19 cellular contexts compared by ENCODE assay signal in the genomic region with DNA sequence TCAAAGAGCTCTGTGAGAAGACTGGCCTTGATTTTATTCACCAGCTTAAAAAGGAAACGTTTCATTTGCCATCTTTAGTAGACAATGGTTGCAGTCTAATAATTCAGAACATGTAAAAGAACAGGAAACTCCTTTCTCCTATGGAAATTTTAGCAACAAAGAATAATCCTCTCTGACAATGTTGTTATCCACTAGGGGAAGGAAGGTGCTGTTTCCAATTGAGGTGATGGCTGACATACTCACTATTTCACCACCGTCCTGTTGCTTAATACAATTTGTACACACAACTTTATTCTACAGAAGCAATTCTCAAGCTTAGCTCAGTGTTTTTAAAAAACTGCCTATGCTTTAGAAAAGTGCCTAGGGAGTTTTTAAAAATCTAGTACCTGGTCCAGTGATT.
"Had no signal": no experiment of that assay in that cellular context is flagged by ENCODE, and none has a peak within 500 bp of the region (broad histone marks: within the 10 kb centered on the region; RNA-seq: fewer than 3 reads in every experiment).

No MANE protein-coding gene starts in this region.

- H3K9me3 Mint-ChIP-seq: activated CD4-positive, alpha-beta T cell treated with anti-CD3 and anti-CD28 coated beads, Interleukin-2, amount 10 ng/mL, durations not matched to agents 7 days and 5 days; activated T-cell treated with anti-CD3 and anti-CD28 coated beads, Interleukin-2, amount 50 U/mL, for 72 hours; brain; dendritic cell treated with granulocyte-macrophage colony-stimulating factor and Interleukin-4, amounts not matched to agents 40 ng/mL and 50 ng/mL, for 4 days; endodermal cell; immature natural killer cell; neural crest cell; T-helper 2 cell treated with Interferon-gamma antibody and Interleukin-4, amounts not matched to agents 5 μg/mL and 100 μg/mL, for 36 hours had no signal

- DNase-seq: activated CD4-positive, alpha-beta T cell treated with anti-CD3 and anti-CD28 coated beads, Interleukin-2, amount 10 ng/mL, durations not matched to agents 7 days and 5 days; activated CD8-positive, alpha-beta memory T cell treated with anti-CD3 and anti-CD28 coated beads, Interleukin-2, amount 50 U/mL, for 48 hours; activated gamma-delta T cell treated with Interleukin-2 at 50 U/mL for 16 hours; activated T-cell treated with anti-CD3 and anti-CD28 coated beads, Interleukin-2, amount 50 U/mL, for 72 hours; cerebellar nuclear complex; endodermal cell; gastrocnemius medialis; heart left ventricle; immature natural killer cell; ovary; stimulated activated CD4-positive, alpha-beta T cell treated with anti-CD3 and anti-CD28 coated beads, Interleukin-12 subunit alpha, Interleukin-12 subunit beta, amount 100 ng/mL, for 4 hours; stimulated activated CD4-positive, alpha-beta T cell treated with anti-CD3 and anti-CD28 coated beads, Interleukin-2, amount 100 ng/mL, for 24 hours; stomach; testis had no signal

- H3K27me3 Mint-ChIP-seq: activated CD4-positive, alpha-beta T cell treated with anti-CD3 and anti-CD28 coated beads, Interleukin-2, amount 10 ng/mL, durations not matched to agents 7 days and 5 days; activated naive CD8-positive, alpha-beta T cell; dendritic cell treated with granulocyte-macrophage colony-stimulating factor and Interleukin-4, amounts not matched to agents 40 ng/mL and 50 ng/mL, for 4 days had no signal

- H3K9me3 ChIP-seq: gastrocnemius medialis, heart left ventricle, ovary, stomach, testis had no signal

- H3K27ac ChIP-seq: gastrocnemius medialis, heart left ventricle, ovary, stomach, testis had no signal

- H3K36me3 ChIP-seq: ovary had no signal

- ATAC-seq: activated T-cell treated with anti-CD3 and anti-CD28 coated beads, Interleukin-2, amount 50 U/mL, for 72 hours; gastrocnemius medialis; heart left ventricle had no signal

- H3K4me3 Mint-ChIP-seq: activated CD4-positive, alpha-beta T cell treated with anti-CD3 and anti-CD28 coated beads, Interleukin-2, amount 10 ng/mL, durations not matched to agents 7 days and 5 days; activated naive CD8-positive, alpha-beta T cell; activated T-cell treated with anti-CD3 and anti-CD28 coated beads, Interleukin-2, amount 50 U/mL, for 72 hours; brain; dendritic cell treated with granulocyte-macrophage colony-stimulating factor and Interleukin-4, amounts not matched to agents 40 ng/mL and 50 ng/mL, for 4 days; endodermal cell; immature natural killer cell; neural crest cell; T-helper 2 cell treated with Interferon-gamma antibody and Interleukin-4, amounts not matched to agents 5 μg/mL and 100 μg/mL, for 36 hours had no signal

- H3K27me3 ChIP-seq: gastrocnemius medialis, heart left ventricle, ovary, stomach, testis had no signal

- H3K4me3 ChIP-seq: gastrocnemius medialis, heart left ventricle, ovary, stomach, testis had no signal

- H3K4me1 ChIP-seq: heart left ventricle, stomach, testis had no signal

- H3K4me1 Mint-ChIP-seq: activated CD4-positive, alpha-beta T cell treated with anti-CD3 and anti-CD28 coated beads, Interleukin-2, amount 10 ng/mL, durations not matched to agents 7 days and 5 days; endodermal cell; immature natural killer cell had no signal

- H3K27ac Mint-ChIP-seq: activated CD4-positive, alpha-beta T cell treated with anti-CD3 and anti-CD28 coated beads, Interleukin-2, amount 10 ng/mL, durations not matched to agents 7 days and 5 days; activated naive CD8-positive, alpha-beta T cell; activated T-cell treated with anti-CD3 and anti-CD28 coated beads, Interleukin-2, amount 50 U/mL, for 72 hours; dendritic cell treated with granulocyte-macrophage colony-stimulating factor and Interleukin-4, amounts not matched to agents 40 ng/mL and 50 ng/mL, for 4 days; endodermal cell; immature natural killer cell; T-helper 2 cell treated with Interferon-gamma antibody and Interleukin-4, amounts not matched to agents 5 μg/mL and 100 μg/mL, for 36 hours had no signal
